Comparison of ENCODE assay signal across 13 cellular contexts in the genomic region with DNA sequence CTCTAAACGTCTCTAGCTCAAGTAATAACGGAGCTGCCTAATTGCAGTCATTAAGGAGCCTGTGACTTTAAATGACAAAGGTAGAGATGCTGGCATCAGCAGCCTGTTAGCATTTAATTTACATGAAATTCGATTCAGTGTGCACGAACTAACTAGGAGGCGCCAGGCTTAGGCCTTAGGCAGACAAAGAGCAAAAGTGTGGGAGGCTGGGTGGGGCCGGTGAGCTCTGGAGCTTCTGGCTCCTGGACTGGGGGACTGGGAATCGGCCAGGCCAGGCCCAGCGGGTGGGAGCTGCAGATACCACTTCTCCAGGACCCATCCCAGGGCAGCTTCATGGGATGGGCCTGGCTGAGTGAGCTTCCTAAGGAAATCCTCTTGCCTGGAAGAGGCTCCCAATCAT.
A peak's percentile ranks its signal among the peaks of the same experiment; 100 is the strongest.
DNase-seq lines count a peak whose midpoint lies in the region; ATAC-seq, FAIRE-seq and TF ChIP-seq lines count a peak whose summit lies in the region.
"Had no signal": no experiment of that assay in that cellular context is flagged by ENCODE, and none has a peak within 500 bp of the region (broad histone marks: within the 10 kb centered on the region; RNA-seq: fewer than 3 reads in every experiment).

No MANE protein-coding gene starts in this region.

- DNase-seq in AG10803 (ENCODE audit: low read depth): peak; percentile 39
- DNase-seq in Karpas-422: peak; percentile 57
- peak; percentile 63 for DNase-seq in kidney tubule cell (ENCODE audit: low spot score)
- DNase-seq in activated CD4-positive, alpha-beta memory T cell treated with anti-CD3 and anti-CD28 coated beads for 36 hours: no peak
- DNase-seq in effector CD8-positive, alpha-beta T cell (lab: John Stamatoyannopoulos, UW): no peak
- DNase-seq in small intestine: no peak
- DNase-seq: activated naive CD4-positive, alpha-beta T cell treated with anti-CD3 and anti-CD28 coated beads, Interleukin-2, amount 10 ng/mL, durations not matched to agents 7 days and 5 days; AML-193 had no signal

- no peak overlapping the region for H3K4me3 ChIP-seq in AG10803 (ENCODE audit: low read length)
- no peak overlapping the region for H3K4me3 ChIP-seq in Karpas-422 (ENCODE audit: low read length)
- no peak overlapping the region for H3K4me3 ChIP-seq in small intestine (ENCODE audit: low read depth in 1 of 2, low read length in 2 of 2)

- H3K4me1 ChIP-seq in Karpas-422 (ENCODE audit: low read length): peaks cover 18% of the 10 kb centered on the region
- H3K4me1 ChIP-seq in small intestine (ENCODE audit: control insufficient read depth in 2 of 2, insufficient read depth in 1 of 2, low read depth in 1 of 2, low read length in 1 of 2): no peaks in the 10 kb centered on the region

- no peaks in the 10 kb centered on the region for H3K9me3 ChIP-seq in Karpas-422 (ENCODE audit: low read length)
- H3K9me3 ChIP-seq in small intestine (ENCODE audit: control insufficient read depth, low read depth): no peaks in the 10 kb centered on the region

- POLR2A ChIA-PET in activated CD4-positive, alpha-beta memory T cell treated with anti-CD3 and anti-CD28 coated beads for 36 hours (lab: Charles Lee): no interaction called here

- no peak overlapping the region for H3K27ac ChIP-seq in Karpas-422 (ENCODE audit: low read length)
- no peak overlapping the region for H3K27ac ChIP-seq in small intestine (ENCODE audit: low read depth in 1 of 2, low read length in 1 of 2)
- H3K27ac ChIP-seq: HL-60 had no signal

- H3K36me3 Mint-ChIP-seq in brain: peaks cover 3% of the 10 kb centered on the region
- no peaks in the 10 kb centered on the region for H3K36me3 Mint-ChIP-seq in activated CD4-positive, alpha-beta memory T cell treated with anti-CD3 and anti-CD28 coated beads for 36 hours
- H3K36me3 Mint-ChIP-seq: activated naive CD4-positive, alpha-beta T cell treated with anti-CD3 and anti-CD28 coated beads, Interleukin-2, amount 10 ng/mL, durations not matched to agents 7 days and 5 days had no signal

- TF ChIP-seq CTCF in AG10803 (conservative IDR thresholded peaks at IDR 0.05; ENCODE audit: low read length) (no peak), brain (conservative IDR thresholded peaks at IDR 0.05) (no peak)

- no peaks in the 10 kb centered on the region for H4K20me1 ChIP-seq in Karpas-422 (ENCODE audit: insufficient read depth, low read depth, low read length)

- FAIRE-seq in small intestine (lab: Jason Lieb, UNC): no peak
- FAIRE-seq: G401.6 had no signal

- peaks cover 3% of the 10 kb centered on the region for H3K27me3 Mint-ChIP-seq in brain
- H3K27me3 Mint-ChIP-seq in activated CD4-positive, alpha-beta memory T cell treated with anti-CD3 and anti-CD28 coated beads for 36 hours: no peaks in the 10 kb centered on the region

- H3K4me3 Mint-ChIP-seq in brain: peak overlapping the region; percentile 34 to 79 (median 69)
- H3K4me3 Mint-ChIP-seq in activated CD4-positive, alpha-beta memory T cell treated with anti-CD3 and anti-CD28 coated beads for 36 hours: no peak overlapping the region
- H3K4me3 Mint-ChIP-seq: activated naive CD4-positive, alpha-beta T cell treated with anti-CD3 and anti-CD28 coated beads, Interleukin-2, amount 10 ng/mL, durations not matched to agents 7 days and 5 days; T-helper 1 cell treated with Interleukin-12 subunit alpha and Interleukin-12 subunit beta and Interleukin-4 antibody, amounts not matched to agents 30 μg/mL and 1 μg/mL, for 36 hours had no signal

- peaks cover 0 to 8% (median 4%) of the 10 kb centered on the region in 5 experiments for H3K9me3 Mint-ChIP-seq in brain
- H3K9me3 Mint-ChIP-seq in activated CD4-positive, alpha-beta memory T cell treated with anti-CD3 and anti-CD28 coated beads for 36 hours: no peaks in the 10 kb centered on the region
- H3K9me3 Mint-ChIP-seq: activated naive CD4-positive, alpha-beta T cell treated with anti-CD3 and anti-CD28 coated beads, Interleukin-2, amount 10 ng/mL, durations not matched to agents 7 days and 5 days; T-helper 1 cell treated with Interleukin-12 subunit alpha and Interleukin-12 subunit beta and Interleukin-4 antibody, amounts not matched to agents 30 μg/mL and 1 μg/mL, for 36 hours had no signal

- no peak overlapping the region for H2AFZ ChIP-seq in Karpas-422 (ENCODE audit: low read length)

- intact Hi-C loops in activated CD4-positive, alpha-beta memory T cell treated with anti-CD3 and anti-CD28 coated beads for 36 hours (cut with micrococcal nuclease): no loop called here

- no peaks in the 10 kb centered on the region for H3K79me2 ChIP-seq in Karpas-422 (ENCODE audit: low read length)

- peaks cover 84% of the 10 kb centered on the region for H3K4me1 Mint-ChIP-seq in brain
- no peaks in the 10 kb centered on the region for H3K4me1 Mint-ChIP-seq in activated CD4-positive, alpha-beta memory T cell treated with anti-CD3 and anti-CD28 coated beads for 36 hours (ENCODE audit: low read depth)

- 0 out of 2 replicates have a peak overlapping the region, but pooled peaks have one; percentile 11 for H3K9ac ChIP-seq in Karpas-422 (ENCODE audit: low read length)

- H3K36me3 ChIP-seq in Karpas-422 (ENCODE audit: insufficient read depth, low read length) (no peaks in the 10 kb centered on the region), small intestine (ENCODE audit: control insufficient read depth in 2 of 2, insufficient read depth in 2 of 2, low read length in 2 of 2) (no peaks in the 10 kb centered on the region)

- CTCF ChIA-PET in activated CD4-positive, alpha-beta memory T cell treated with anti-CD3 and anti-CD28 coated beads for 36 hours (lab: Charles Lee): interaction anchor here (1.8 kb wide), 1 partner anchor 25 kb away, joined by 10 read pairs; no protein-coding TSS in a partner anchor

- peak overlapping the region; percentile 92 to 99 (median 98) for H3K27ac Mint-ChIP-seq in brain
- no peak overlapping the region for H3K27ac Mint-ChIP-seq in activated CD4-positive, alpha-beta memory T cell treated with anti-CD3 and anti-CD28 coated beads for 36 hours
- H3K27ac Mint-ChIP-seq: activated naive CD4-positive, alpha-beta T cell treated with anti-CD3 and anti-CD28 coated beads, Interleukin-2, amount 10 ng/mL, durations not matched to agents 7 days and 5 days; T-helper 1 cell treated with Interleukin-12 subunit alpha and Interleukin-12 subunit beta and Interleukin-4 antibody, amounts not matched to agents 30 μg/mL and 1 μg/mL, for 36 hours had no signal

- WGBS in small intestine, 3 donors: 63 to 70% (median 69%) methylated on average over 8 of the region's 8 CpGs

- H3K4me2 ChIP-seq in Karpas-422 (ENCODE audit: low read depth, low read length, poor library complexity, severe bottlenecking): peak overlapping the region; percentile 12

- no peaks in the 10 kb centered on the region for H3K27me3 ChIP-seq in Karpas-422 (ENCODE audit: low read length)
- no peaks in the 10 kb centered on the region for H3K27me3 ChIP-seq in small intestine (ENCODE audit: control insufficient read depth in 2 of 2, insufficient read depth in 2 of 2, low read length in 2 of 2)

- ATAC-seq in GM21786 (IDR thresholded peaks at IDR 0.05; ENCODE audit: unreplicated experiment): no peak

- H3K9me2 ChIP-seq in Karpas-422 (replicated peaks; ENCODE audit: insufficient read depth, low read length): no peaks in the 10 kb centered on the region

Comparison
In these comparisons a context has a peak if more than half of its experiments do, and no peak if none do; other contexts are left out.
1. DNase-seq: peak in AG10803 (single experiment), Karpas-422 (single experiment) and kidney tubule cell (single experiment); none in activated CD4-positive, alpha-beta memory T cell treated with anti-CD3 and anti-CD28 coated beads for 36 hours (single experiment), effector CD8-positive, alpha-beta T cell (single experiment) and small intestine (single experiment).